In the genomic region with DNA sequence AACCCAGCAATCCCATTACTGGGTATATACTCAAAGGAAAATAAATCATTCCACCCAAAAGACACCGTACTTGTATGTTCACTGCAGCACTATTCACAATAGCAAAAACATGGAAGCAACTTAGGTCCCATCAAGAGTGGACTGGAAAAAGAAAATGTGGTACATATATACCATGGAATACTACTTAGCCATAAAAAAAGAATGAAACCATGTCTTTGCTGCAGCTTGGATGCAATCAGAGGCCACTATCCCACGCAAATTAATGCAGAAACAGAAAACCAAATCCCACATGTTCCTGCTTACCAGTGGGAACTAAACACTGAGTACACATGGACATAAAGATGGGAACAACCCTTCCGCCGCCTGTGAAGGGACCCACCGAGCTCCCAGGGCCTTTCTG, we compare ENCODE assay signal across 8 cellular contexts.
"Had no signal": no experiment of that assay in that cellular context is flagged by ENCODE, and none has a peak within 500 bp of the region (broad histone marks: within the 10 kb centered on the region; RNA-seq: fewer than 3 reads in every experiment).

No MANE protein-coding gene starts in this region.

- DNase-seq: GDM1, GF-D8 had no signal

- ATAC-seq: GM12878 had no signal

- FAIRE-seq: G401.6, GM12878, GM12891, GM12892, GM18507, GM19239 had no signal

- H3K4me3 ChIP-seq: GM12878 had no signal
